2 cellular contexts compared by ENCODE assay signal in the genomic region with DNA sequence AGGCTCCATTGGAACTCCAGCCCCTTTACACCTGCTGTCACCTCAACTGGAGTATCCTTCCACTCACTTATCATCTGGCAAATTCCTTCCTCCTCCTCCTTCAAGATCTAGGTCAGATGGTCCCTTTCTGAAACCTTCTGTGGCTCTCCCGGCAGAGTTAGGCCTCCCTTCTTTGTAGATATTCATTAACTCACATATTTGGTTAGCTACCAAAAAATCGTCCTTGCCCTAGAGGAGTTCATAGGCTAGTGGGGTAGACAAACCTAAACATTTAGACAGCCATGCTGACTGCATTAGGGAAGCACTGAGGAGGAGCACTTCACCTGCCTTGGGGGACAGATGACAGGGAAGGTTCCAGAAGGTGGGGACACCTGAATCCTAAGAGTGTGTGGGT.
TF ChIP-seq lines count a peak whose summit lies in the region.

No MANE protein-coding gene starts in this region.

TF ChIP-seq in GM12891, 5 proteins besides CTCF, POLR2A, EP300 and RAD21:
- TF ChIP-seq TAF1 (IDR thresholded peaks at IDR 0.05; ENCODE audit: low read depth, low read length): no peak
- TF ChIP-seq POLR2AphosphoS5 (IDR thresholded peaks at IDR 0.05; ENCODE audit: low read depth, low read length): no peak
- TF ChIP-seq SPI1 (IDR thresholded peaks at IDR 0.05; ENCODE audit: low read depth, low read length): no peak
- no peak for TF ChIP-seq POU2F2 (IDR thresholded peaks at IDR 0.05; ENCODE audit: low read depth, low read length)
- no peak for TF ChIP-seq PAX5 (IDR thresholded peaks at IDR 0.05; ENCODE audit: insufficient read depth, low read length, severe bottlenecking)
TF ChIP-seq in GM12891: peak in this region for 0.

TF ChIP-seq in HepG2, 621 proteins besides CTCF, POLR2A, EP300 and RAD21:
- TF ChIP-seq ZNF619 (CRISPR knock-in tag; IDR thresholded peaks at IDR 0.05) (no peak), PHF21A (CRISPR knock-in tag; IDR thresholded peaks at IDR 0.05) (0 out of 2 replicates have a peak, but pooled peaks have one; percentile 34), ZNF12 (CRISPR knock-in tag; IDR thresholded peaks at IDR 0.05) (no peak), HNRNPUL1 (IDR thresholded peaks at IDR 0.05; ENCODE audit: low read depth, low read length) (no peak), RBAK (CRISPR knock-in tag; IDR thresholded peaks at IDR 0.05) (no peak), ZFYVE20 (CRISPR knock-in tag; IDR thresholded peaks at IDR 0.05; ENCODE audit: borderline replicate concordance, low read depth) (no peak), ZNF263 (CRISPR knock-in tag; IDR thresholded peaks at IDR 0.05) (peak; percentile 54; the same call in 1 of the 2 replicates), SETDB1 (CRISPR knock-in tag; IDR thresholded peaks at IDR 0.05; ENCODE audit: borderline replicate concordance) (no peak), ZFP90 (CRISPR knock-in tag; IDR thresholded peaks at IDR 0.05; ENCODE audit: borderline replicate concordance) (no peak), ZBTB7A (CRISPR knock-in tag; IDR thresholded peaks at IDR 0.05) (no peak), EHMT2 (IDR thresholded peaks at IDR 0.05; ENCODE audit: borderline replicate concordance, low read depth, low read length) (no peak), FLYWCH1 (CRISPR knock-in tag; IDR thresholded peaks at IDR 0.05) (no peak)
- TF ChIP-seq, protein P1, sequence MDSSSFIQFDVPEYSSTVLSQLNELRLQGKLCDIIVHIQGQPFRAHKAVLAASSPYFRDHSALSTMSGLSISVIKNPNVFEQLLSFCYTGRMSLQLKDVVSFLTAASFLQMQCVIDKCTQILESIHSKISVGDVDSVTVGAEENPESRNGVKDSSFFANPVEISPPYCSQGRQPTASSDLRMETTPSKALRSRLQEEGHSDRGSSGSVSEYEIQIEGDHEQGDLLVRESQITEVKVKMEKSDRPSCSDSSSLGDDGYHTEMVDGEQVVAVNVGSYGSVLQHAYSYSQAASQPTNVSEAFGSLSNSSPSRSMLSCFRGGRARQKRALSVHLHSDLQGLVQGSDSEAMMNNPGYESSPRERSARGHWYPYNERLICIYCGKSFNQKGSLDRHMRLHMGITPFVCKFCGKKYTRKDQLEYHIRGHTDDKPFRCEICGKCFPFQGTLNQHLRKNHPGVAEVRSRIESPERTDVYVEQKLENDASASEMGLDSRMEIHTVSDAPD (CRISPR knock-in tag; IDR thresholded peaks at IDR 0.05): 0 out of 2 replicates have a peak, but pooled peaks have one; percentile 30
- TF ChIP-seq, protein P2, sequence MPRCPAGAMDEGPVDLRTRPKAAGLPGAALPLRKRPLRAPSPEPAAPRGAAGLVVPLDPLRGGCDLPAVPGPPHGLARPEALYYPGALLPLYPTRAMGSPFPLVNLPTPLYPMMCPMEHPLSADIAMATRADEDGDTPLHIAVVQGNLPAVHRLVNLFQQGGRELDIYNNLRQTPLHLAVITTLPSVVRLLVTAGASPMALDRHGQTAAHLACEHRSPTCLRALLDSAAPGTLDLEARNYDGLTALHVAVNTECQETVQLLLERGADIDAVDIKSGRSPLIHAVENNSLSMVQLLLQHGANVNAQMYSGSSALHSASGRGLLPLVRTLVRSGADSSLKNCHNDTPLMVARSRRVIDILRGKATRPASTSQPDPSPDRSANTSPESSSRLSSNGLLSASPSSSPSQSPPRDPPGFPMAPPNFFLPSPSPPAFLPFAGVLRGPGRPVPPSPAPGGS (CRISPR knock-in tag; IDR thresholded peaks at IDR 0.05): no peak
- TF ChIP-seq, protein P3, sequence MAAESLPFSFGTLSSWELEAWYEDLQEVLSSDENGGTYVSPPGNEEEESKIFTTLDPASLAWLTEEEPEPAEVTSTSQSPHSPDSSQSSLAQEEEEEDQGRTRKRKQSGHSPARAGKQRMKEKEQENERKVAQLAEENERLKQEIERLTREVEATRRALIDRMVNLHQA (CRISPR knock-in tag; IDR thresholded peaks at IDR 0.05): no peak
- TF ChIP-seq, protein P4, sequence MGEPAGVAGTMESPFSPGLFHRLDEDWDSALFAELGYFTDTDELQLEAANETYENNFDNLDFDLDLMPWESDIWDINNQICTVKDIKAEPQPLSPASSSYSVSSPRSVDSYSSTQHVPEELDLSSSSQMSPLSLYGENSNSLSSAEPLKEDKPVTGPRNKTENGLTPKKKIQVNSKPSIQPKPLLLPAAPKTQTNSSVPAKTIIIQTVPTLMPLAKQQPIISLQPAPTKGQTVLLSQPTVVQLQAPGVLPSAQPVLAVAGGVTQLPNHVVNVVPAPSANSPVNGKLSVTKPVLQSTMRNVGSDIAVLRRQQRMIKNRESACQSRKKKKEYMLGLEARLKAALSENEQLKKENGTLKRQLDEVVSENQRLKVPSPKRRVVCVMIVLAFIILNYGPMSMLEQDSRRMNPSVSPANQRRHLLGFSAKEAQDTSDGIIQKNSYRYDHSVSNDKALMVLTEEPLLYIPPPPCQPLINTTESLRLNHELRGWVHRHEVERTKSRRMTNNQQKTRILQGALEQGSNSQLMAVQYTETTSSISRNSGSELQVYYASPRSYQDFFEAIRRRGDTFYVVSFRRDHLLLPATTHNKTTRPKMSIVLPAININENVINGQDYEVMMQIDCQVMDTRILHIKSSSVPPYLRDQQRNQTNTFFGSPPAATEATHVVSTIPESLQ (CRISPR knock-in tag; conservative IDR thresholded peaks at IDR 0.05): no peak
